Comparison of ENCODE assay signal across 18 cellular contexts in the genomic region with DNA sequence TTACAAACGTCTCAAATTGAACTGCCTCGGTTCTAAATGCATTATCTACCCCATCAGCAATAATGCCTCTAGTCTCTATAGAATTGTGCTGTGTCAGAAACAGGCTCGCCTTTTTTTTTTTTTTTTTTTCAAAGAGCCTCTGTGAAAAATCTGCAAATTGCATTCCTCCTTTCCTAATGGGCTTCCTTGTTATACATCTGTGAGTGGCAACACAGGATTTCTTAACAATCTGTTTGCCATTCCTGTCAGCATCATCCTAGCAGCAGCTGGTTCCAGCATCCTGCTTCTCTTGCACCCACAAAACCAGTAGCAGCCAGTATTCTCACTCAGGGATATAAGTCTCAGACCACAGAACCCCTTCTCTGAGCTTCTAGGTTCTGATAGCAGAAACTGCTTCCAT.
DNase-seq lines count a peak whose midpoint lies in the region; ATAC-seq and TF ChIP-seq lines count a peak whose summit lies in the region.
"Had no signal": no experiment of that assay in that cellular context is flagged by ENCODE, and none has a peak within 500 bp of the region (broad histone marks: within the 10 kb centered on the region; RNA-seq: fewer than 3 reads in every experiment).

No MANE protein-coding gene starts in this region.

- no peak overlapping the region for H4K8ac ChIP-seq in H9 (replicated peaks; ENCODE audit: insufficient read length, low read depth, low read length)

- no peak overlapping the region for H4K91ac ChIP-seq in H9 (ENCODE audit: insufficient read length, low read depth, low read length)

- H3K4ac ChIP-seq in H9 (ENCODE audit: low read depth, low read length): no peak overlapping the region

- no peaks in the 10 kb centered on the region for H3K27me3 Mint-ChIP-seq in H9 (ENCODE audit: low read depth)
- peaks cover 21% of the 10 kb centered on the region for H3K27me3 Mint-ChIP-seq in progenitor cell of endocrine pancreas
- H3K27me3 Mint-ChIP-seq in HFFc6 (ENCODE audit: insufficient read depth): no peaks in the 10 kb centered on the region
- no peaks in the 10 kb centered on the region for H3K27me3 Mint-ChIP-seq in activated T-helper 17 cell treated with anti-CD3 and anti-CD28 coated beads, Interleukin-2, amount 50 U/mL, for 72 hours

- no peak overlapping the region for H2BK15ac ChIP-seq in H9 (ENCODE audit: low read depth, low read length)

- H3K56ac ChIP-seq in H9 (ENCODE audit: insufficient read length, low read depth, low read length): no peak overlapping the region

- H2AK5ac ChIP-seq in H9 (ENCODE audit: insufficient read length, low read length): no peak overlapping the region

- H4K5ac ChIP-seq in H9 (ENCODE audit: insufficient read length, low read depth, low read length): no peak overlapping the region

- H2BK12ac ChIP-seq in H9 (ENCODE audit: insufficient read length, low read depth, low read length): no peak overlapping the region

- no peak overlapping the region for H3T11ph ChIP-seq in H9 (ENCODE audit: low read length)

- no peaks in the 10 kb centered on the region for H3K9me3 Mint-ChIP-seq in H9
- peaks cover 16% of the 10 kb centered on the region for H3K9me3 Mint-ChIP-seq in progenitor cell of endocrine pancreas (ENCODE audit: low read depth)
- H3K9me3 Mint-ChIP-seq in HFFc6: no peaks in the 10 kb centered on the region; the same call in 1 of the 2 replicates
- H3K9me3 Mint-ChIP-seq in activated T-helper 17 cell treated with anti-CD3 and anti-CD28 coated beads, Interleukin-2, amount 50 U/mL, for 72 hours: peaks cover 4% of the 10 kb centered on the region

- DNase-seq in H9 (peak; percentile 25), SHP77 (lab: John Stamatoyannopoulos, UW) (peak; percentile 7 to 18), foreskin melanocyte (peak; percentile 46), progenitor cell of endocrine pancreas (ENCODE audit: low spot score, unreplicated experiment) (no peak), Karpas-422 (no peak), HFFc6 (no peak)
- DNase-seq: activated CD4-positive, alpha-beta T cell treated with anti-CD3 and anti-CD28 coated beads for 48 hours; activated CD8-positive, alpha-beta memory T cell treated with anti-CD3 and anti-CD28 coated beads, Interleukin-2, amount 50 U/mL, for 4 hours; activated effector memory CD4-positive, alpha-beta T cell treated with anti-CD3 and anti-CD28 coated beads, Interleukin-2, amount 50 U/mL, for 16 hours; adrenal gland; mammary epithelial cell; natural killer cell; NCI-H187 treated with DMSO at 0.1 percent for 48 hours; spleen; stimulated activated CD8-positive, alpha-beta memory T cell treated with anti-CD3 and anti-CD28 coated beads, Interleukin-4, amount 100 ng/mL, for 48 hours had no signal

- H3K18ac ChIP-seq in H9 (ENCODE audit: insufficient read length, low read depth, low read length): no peak overlapping the region

- no peak overlapping the region for H2BK5ac ChIP-seq in H9 (ENCODE audit: insufficient read length, low read length)

- H3K4me1 Mint-ChIP-seq in H9 (peaks cover 8 to 9% of the 10 kb centered on the region in 2 experiments; a peak in 3 of 4 replicates), progenitor cell of endocrine pancreas (ENCODE audit: low read depth) (peaks cover 12% of the 10 kb centered on the region), HFFc6 (ENCODE audit: low read depth) (peaks cover 8% of the 10 kb centered on the region; the same call in 1 of the 2 replicates)
- no peaks in the 10 kb centered on the region for H3K4me1 Mint-ChIP-seq in activated T-helper 17 cell treated with anti-CD3 and anti-CD28 coated beads, Interleukin-2, amount 50 U/mL, for 72 hours
- H3K4me1 Mint-ChIP-seq: natural killer cell had no signal

- H3K79me1 ChIP-seq in H9 (ENCODE audit: insufficient read depth, low read depth, low read length, poor library complexity, severe bottlenecking): no peaks in the 10 kb centered on the region

- no peak overlapping the region for H2BK120ac ChIP-seq in H9 (ENCODE audit: low read depth, low read length, poor library complexity, severe bottlenecking)

- TF ChIP-seq CTCF in H9 (conservative IDR thresholded peaks at IDR 0.05) (no peak), progenitor cell of endocrine pancreas (IDR thresholded peaks at IDR 0.05; ENCODE audit: unreplicated experiment) (no peak), HFFc6 (IDR thresholded peaks at IDR 0.05) (no peak)

- H3K4me3 Mint-ChIP-seq in H9 (no peak overlapping the region; a peak in 1 of 5 replicates), progenitor cell of endocrine pancreas (ENCODE audit: low read depth) (no peak overlapping the region), HFFc6 (no peak overlapping the region)
- no peak overlapping the region for H3K4me3 Mint-ChIP-seq in activated T-helper 17 cell treated with anti-CD3 and anti-CD28 coated beads, Interleukin-2, amount 50 U/mL, for 72 hours
- H3K4me3 Mint-ChIP-seq: natural killer cell had no signal

- H3K9me2 ChIP-seq in Karpas-422 (replicated peaks; ENCODE audit: insufficient read depth, low read length): no peaks in the 10 kb centered on the region

- no peaks in the 10 kb centered on the region for H3K79me2 ChIP-seq in H9 (ENCODE audit: insufficient read depth, low read length)
- no peaks in the 10 kb centered on the region for H3K79me2 ChIP-seq in Karpas-422 (ENCODE audit: low read length)

- H4K20me1 ChIP-seq in H9 (ENCODE audit: control insufficient read depth, insufficient read depth, insufficient read length): no peaks in the 10 kb centered on the region
- no peaks in the 10 kb centered on the region for H4K20me1 ChIP-seq in Karpas-422 (ENCODE audit: insufficient read depth, low read depth, low read length)

- H3K36me3 Mint-ChIP-seq in H9 (ENCODE audit: insufficient read depth in 1 of 3, low read depth in 3 of 3): no peaks in the 10 kb centered on the region
- no peaks in the 10 kb centered on the region for H3K36me3 Mint-ChIP-seq in progenitor cell of endocrine pancreas (ENCODE audit: insufficient read depth)
- H3K36me3 Mint-ChIP-seq in HFFc6 (ENCODE audit: low read depth): no peaks in the 10 kb centered on the region
- no peaks in the 10 kb centered on the region for H3K36me3 Mint-ChIP-seq in activated T-helper 17 cell treated with anti-CD3 and anti-CD28 coated beads, Interleukin-2, amount 50 U/mL, for 72 hours (ENCODE audit: low read depth)
- H3K36me3 Mint-ChIP-seq: natural killer cell had no signal

- no peak overlapping the region for H3K27ac ChIP-seq in H9 (ENCODE audit: insufficient read length, low read depth, low read length)
- H3K27ac ChIP-seq in Karpas-422 (ENCODE audit: low read length): no peak overlapping the region
- H3K27ac ChIP-seq: adrenal gland, esophagus muscularis mucosa, HL-60, spleen had no signal

- no peak for ATAC-seq in activated T-helper 17 cell treated with anti-CD3 and anti-CD28 coated beads, Interleukin-2, amount 50 U/mL, for 72 hours (replicated peaks)
- ATAC-seq: natural killer cell had no signal

- H3K4me3 ChIP-seq in Karpas-422 (ENCODE audit: low read length): no peak overlapping the region
- H3K4me3 ChIP-seq: adrenal gland, esophagus muscularis mucosa, spleen had no signal

- WGBS in H9 (ENCODE audit: extremely low coverage, insufficient read length, low lambda C conversion rate): no CpG with 5 or more reads among the region's 3 CpGs

- no peak overlapping the region for H3K23ac ChIP-seq in H9 (ENCODE audit: insufficient read length, low read depth, low read length)

- H3K36me3 ChIP-seq in Karpas-422 (ENCODE audit: insufficient read depth, low read length): no peaks in the 10 kb centered on the region
- H3K36me3 ChIP-seq: adrenal gland, esophagus muscularis mucosa, spleen had no signal

- H3K27ac Mint-ChIP-seq in H9 (peak overlapping the region in 2 of 3 experiments; percentile 76 to 79; a peak in 1 of 7 replicates), progenitor cell of endocrine pancreas (peak overlapping the region; percentile 6), HFFc6 (no peak overlapping the region)
- H3K27ac Mint-ChIP-seq in activated T-helper 17 cell treated with anti-CD3 and anti-CD28 coated beads, Interleukin-2, amount 50 U/mL, for 72 hours: no peak overlapping the region
- H3K27ac Mint-ChIP-seq: natural killer cell had no signal

- H3K27me3 ChIP-seq in H9 (ENCODE audit: insufficient read depth, low read length): no peaks in the 10 kb centered on the region
- H3K27me3 ChIP-seq in Karpas-422 (ENCODE audit: low read length): no peaks in the 10 kb centered on the region
- H3K27me3 ChIP-seq: adrenal gland, esophagus muscularis mucosa, spleen had no signal

- H3K9ac ChIP-seq in H9 (ENCODE audit: extremely low read depth, insufficient read length, low read length) (no peak overlapping the region), Karpas-422 (ENCODE audit: low read length) (no peak overlapping the region)

- H3K4me1 ChIP-seq in H9 (ENCODE audit: insufficient read depth, low read length) (no peaks in the 10 kb centered on the region), Karpas-422 (ENCODE audit: low read length) (no peaks in the 10 kb centered on the region)
- H3K4me1 ChIP-seq: spleen had no signal

- no peak overlapping the region for H2BK20ac ChIP-seq in H9 (ENCODE audit: low read depth, low read length, poor library complexity, severe bottlenecking)

- no peaks in the 10 kb centered on the region for H3K23me2 ChIP-seq in H9 (ENCODE audit: insufficient read length, low read depth, low read length, poor library complexity, severe bottlenecking)

- no peak overlapping the region for H3K14ac ChIP-seq in H9 (ENCODE audit: insufficient read depth, low read length)

- H3K4me2 ChIP-seq in H9 (ENCODE audit: insufficient read depth, insufficient read length, low read length) (no peak overlapping the region), Karpas-422 (ENCODE audit: low read depth, low read length, poor library complexity, severe bottlenecking) (no peak overlapping the region)

- H2AFZ ChIP-seq in H9 (ENCODE audit: low read length) (no peak overlapping the region), Karpas-422 (ENCODE audit: low read length) (no peak overlapping the region)

- no peaks in the 10 kb centered on the region for H3K9me3 ChIP-seq in H9 (ENCODE audit: control insufficient read depth, low read depth, low read length)
- peaks cover 21% of the 10 kb centered on the region; the same call in 1 of the 2 replicates for H3K9me3 ChIP-seq in Karpas-422 (ENCODE audit: low read length)
- H3K9me3 ChIP-seq: adrenal gland, esophagus muscularis mucosa, spleen had no signal

Comparison
In these comparisons a context has a peak if more than half of its experiments do, and no peak if none do; other contexts are left out.
1. DNase-seq: peak in H9 (single experiment), SHP77 (2 of 2) and foreskin melanocyte (single experiment); none in progenitor cell of endocrine pancreas (single experiment), Karpas-422 (single experiment) and HFFc6 (single experiment).
2. H3K27ac Mint-ChIP-seq: peak in H9 (2 of 3) and progenitor cell of endocrine pancreas (single experiment); none in HFFc6 (single experiment) and activated T-helper 17 cell treated with anti-CD3 and anti-CD28 coated beads, Interleukin-2, amount 50 U/mL, for 72 hours (single experiment).